ENCODE assay signal across 8 cellular contexts in the genomic region with DNA sequence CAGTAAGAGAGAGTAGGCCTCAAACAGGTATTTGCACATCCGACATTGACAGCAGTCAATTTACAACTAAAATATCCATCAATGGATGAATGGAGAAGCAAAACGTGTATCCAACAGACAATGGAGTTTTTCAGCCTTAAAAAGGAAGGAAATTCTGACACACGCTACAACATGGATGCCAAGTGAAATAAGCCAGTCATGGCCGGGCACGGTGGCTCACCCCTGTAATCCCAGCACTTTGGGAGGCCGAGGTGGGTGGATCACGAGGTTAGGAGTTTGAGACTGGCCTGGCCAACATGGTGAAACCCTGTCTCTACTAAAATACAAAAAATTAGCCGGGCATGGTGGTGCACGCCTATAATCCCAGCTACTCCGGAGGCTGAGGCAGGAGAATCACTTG. TPM values are rescaled to one million over a fixed set of nuclear protein-coding genes. Genes with fewer than 3 reads are reported as not detected.
"Had no signal": no experiment of that assay in that cellular context is flagged by ENCODE, and none has a peak within 500 bp of the region (broad histone marks: within the 10 kb centered on the region; RNA-seq: fewer than 3 reads in every experiment).

No MANE protein-coding gene starts in this region.

RNA-seq across cellular contexts. Expression of gene BAIAP2L2, which starts 7.1 kb away (rescaled TPM):
- total RNA-seq: occipital lobe, skeletal muscle tissue had no signal

RNA-seq across cellular contexts. Expression of gene SLC16A8, which starts 33.6 kb away (rescaled TPM):
- total RNA-seq: osteoblast, osteocyte, renal cortical epithelial cell, right lobe of liver, smooth muscle cell had no signal
- polyA plus RNA-seq: neural cell had no signal
